Comparison of ENCODE assay signal across 7 cellular contexts in the genomic region with DNA sequence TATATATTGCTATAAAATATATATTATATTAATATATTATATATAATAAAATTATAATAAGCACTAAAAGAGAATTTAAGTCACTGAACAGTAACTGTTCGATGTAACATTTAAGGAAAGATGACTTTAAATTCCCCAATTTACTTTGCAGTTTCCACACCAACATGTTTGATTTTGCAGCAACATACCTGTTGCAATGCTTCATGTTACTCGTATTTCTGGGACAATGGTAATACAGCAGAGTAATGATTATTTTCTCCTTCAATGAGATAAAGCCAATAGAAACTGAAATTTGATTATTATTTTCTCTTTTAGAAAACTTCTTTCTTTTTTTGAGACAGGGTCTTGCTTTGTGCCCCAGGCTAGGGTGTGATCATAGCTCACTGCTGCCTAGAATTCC.
"Had no signal": no experiment of that assay in that cellular context is flagged by ENCODE, and none has a peak within 500 bp of the region (broad histone marks: within the 10 kb centered on the region; RNA-seq: fewer than 3 reads in every experiment).

No MANE protein-coding gene starts in this region.

- ATAC-seq: GM12878 had no signal

- FAIRE-seq: GM12878, GM12891, GM12892, GM18507, GM19239 had no signal

- H3K4me3 ChIP-seq: GM12878 had no signal

- DNase-seq: GDM1, GF-D8 had no signal
